ENCODE assay signal across 9 cellular contexts in the genomic region with DNA sequence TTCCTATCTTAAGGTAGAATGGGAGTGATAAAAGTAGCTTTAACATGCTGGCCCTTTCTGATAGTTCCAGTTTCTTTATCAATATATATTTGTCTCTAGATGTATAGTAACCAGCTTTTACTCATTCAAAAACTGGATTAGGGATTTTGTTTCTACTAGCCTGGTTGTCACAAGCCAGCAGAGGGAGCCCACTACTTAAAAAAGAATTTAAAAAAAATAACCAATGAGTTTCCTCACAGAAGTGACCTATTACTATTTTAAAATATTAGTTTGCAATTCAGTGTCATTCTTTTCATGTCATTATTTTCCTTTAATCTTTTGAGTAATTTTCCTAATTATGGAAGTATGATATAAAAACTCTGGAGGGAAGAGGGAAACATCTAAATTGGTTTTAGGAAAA.
DNase-seq lines count a peak whose midpoint lies in the region; ATAC-seq and TF ChIP-seq lines count a peak whose summit lies in the region.
"Had no signal": no experiment of that assay in that cellular context is flagged by ENCODE, and none has a peak within 500 bp of the region (broad histone marks: within the 10 kb centered on the region; RNA-seq: fewer than 3 reads in every experiment).

No MANE protein-coding gene starts in this region.

- no peaks in the 10 kb centered on the region for H3K9me2 ChIP-seq in PC-9 (ENCODE audit: insufficient read depth)

- CTCF ChIA-PET in PC-9 (lab: Charles Lee): interaction anchor here (0.6 kb wide), 1 partner anchor 324 kb away, joined by 4 read pairs; no protein-coding TSS in a partner anchor

- no peak overlapping the region for H3K4me2 ChIP-seq in PC-9
- no peak overlapping the region for H3K4me2 ChIP-seq in osteoblast (ENCODE audit: insufficient read depth, low read length)
- H3K4me2 ChIP-seq: BLaER1 treated with 17β-estradiol and CSF1 and Interleukin-3, amounts not matched to agents 10 nM and 100 nM had no signal

- H4K20me1 ChIP-seq in PC-9 (ENCODE audit: insufficient read depth): no peaks in the 10 kb centered on the region
- no peaks in the 10 kb centered on the region for H4K20me1 ChIP-seq in osteoblast (ENCODE audit: insufficient read depth, low read length)
- H4K20me1 ChIP-seq: BLaER1 treated with 17β-estradiol and CSF1 and Interleukin-3, amounts not matched to agents 10 nM and 100 nM had no signal

- TF ChIP-seq CTCF in HFFc6 (IDR thresholded peaks at IDR 0.05): peak; percentile 82
- peak; percentile 82 for TF ChIP-seq CTCF in PC-9 (conservative IDR thresholded peaks at IDR 0.05)
- peak; percentile 33 for TF ChIP-seq CTCF in endothelial cell (IDR thresholded peaks at IDR 0.05; ENCODE audit: unreplicated experiment)
- peak; percentile 77 for TF ChIP-seq CTCF in osteoblast (IDR thresholded peaks at IDR 0.05; ENCODE audit: extremely low read depth, low read depth, low read length)

- H3K36me3 Mint-ChIP-seq in HFFc6 (ENCODE audit: low read depth) (peaks cover 5% of the 10 kb centered on the region; the same call in 1 of the 2 replicates), endothelial cell (ENCODE audit: low read depth, unreplicated experiment) (no peaks in the 10 kb centered on the region)

- H3K9me3 ChIP-seq in PC-9 (ENCODE audit: insufficient read depth, low read depth) (no peaks in the 10 kb centered on the region), osteoblast (ENCODE audit: low read depth, low read length) (no peaks in the 10 kb centered on the region)
- H3K9me3 ChIP-seq: BLaER1 treated with 17β-estradiol and CSF1 and Interleukin-3, amounts not matched to agents 10 nM and 100 nM had no signal

- H3K27ac ChIP-seq in PC-9 (no peak overlapping the region), osteoblast (ENCODE audit: low read depth, low read length) (no peak overlapping the region)
- H3K27ac ChIP-seq: BLaER1 treated with 17β-estradiol and CSF1 and Interleukin-3, amounts not matched to agents 10 nM and 100 nM had no signal

- H3K4me1 Mint-ChIP-seq in HFFc6 (ENCODE audit: low read depth) (peaks cover 4% of the 10 kb centered on the region), endothelial cell (ENCODE audit: unreplicated experiment) (peaks cover 2% of the 10 kb centered on the region)

- H3K4me1 ChIP-seq in PC-9 (replicated peaks; ENCODE audit: insufficient read depth) (no peaks in the 10 kb centered on the region), osteoblast (ENCODE audit: insufficient read depth, low read length) (no peaks in the 10 kb centered on the region)

- no peaks in the 10 kb centered on the region for H3K27me3 ChIP-seq in PC-9 (ENCODE audit: insufficient read depth, low read depth)
- no peaks in the 10 kb centered on the region for H3K27me3 ChIP-seq in osteoblast (ENCODE audit: insufficient read depth, low read length)
- H3K27me3 ChIP-seq: BLaER1 treated with 17β-estradiol and CSF1 and Interleukin-3, amounts not matched to agents 10 nM and 100 nM had no signal

- H3K27me3 Mint-ChIP-seq in HFFc6 (ENCODE audit: insufficient read depth) (no peaks in the 10 kb centered on the region; the same call in 1 of the 2 replicates), endothelial cell (ENCODE audit: unreplicated experiment) (no peaks in the 10 kb centered on the region)

- H3F3A ChIP-seq in PC-9 (ENCODE audit: insufficient read depth, low read depth): no peaks in the 10 kb centered on the region

- no peak overlapping the region for H3K4me3 ChIP-seq in PC-9
- H3K4me3 ChIP-seq in osteoblast (ENCODE audit: insufficient read depth, low read length): no peak overlapping the region
- H3K4me3 ChIP-seq: BLaER1 treated with 17β-estradiol and CSF1 and Interleukin-3, amounts not matched to agents 10 nM and 100 nM had no signal

- no peak overlapping the region for H3K4me3 Mint-ChIP-seq in HFFc6
- H3K4me3 Mint-ChIP-seq in endothelial cell (ENCODE audit: unreplicated experiment): no peak overlapping the region

- intact Hi-C loops in PC-9 (cut with micrococcal nuclease; ENCODE audit: unreplicated experiment): loop anchor here (2.0 to 10.0 kb wide), 5 partner anchors 80 to 1234 kb away; no protein-coding TSS in a partner anchor

- H3K9me3 Mint-ChIP-seq in HFFc6 (no peaks in the 10 kb centered on the region), endothelial cell (ENCODE audit: unreplicated experiment) (no peaks in the 10 kb centered on the region)

- DNase-seq in DMS79 treated with DMSO at 0.1 percent for 48 hours (lab: John Stamatoyannopoulos, UW): peak; percentile 58
- DNase-seq in DMS79 (lab: John Stamatoyannopoulos, UW): no peak
- DNase-seq in HFFc6: peak; percentile 27
- peak in 1 of 2 experiments; percentile 31 for DNase-seq in PC-9
- peak; percentile 18 for DNase-seq in endothelial cell (ENCODE audit: low spot score)
- no peak for DNase-seq in osteoblast (ENCODE audit: insufficient read length, low spot score, missing footprints)
- no peak for DNase-seq in stimulated activated naive CD4-positive, alpha-beta T cell (lab: John Stamatoyannopoulos, UW)

- BruUV-seq in PC-9 (replicated peaks; lab: Mats Ljungman, UMichigan): no TSS peak

- H3K27ac Mint-ChIP-seq in HFFc6: no peak overlapping the region
- H3K27ac Mint-ChIP-seq in endothelial cell (ENCODE audit: unreplicated experiment): no peak overlapping the region

- H3K36me3 ChIP-seq in PC-9 (ENCODE audit: low read depth): no peaks in the 10 kb centered on the region
- peaks cover 6% of the 10 kb centered on the region for H3K36me3 ChIP-seq in osteoblast (ENCODE audit: insufficient read depth, low read length)

- no peak for ATAC-seq in GM18505 (IDR thresholded peaks at IDR 0.05; ENCODE audit: unreplicated experiment)

- no peak for TF ChIP-seq POLR2A in GM18505 (IDR thresholded peaks at IDR 0.05; ENCODE audit: borderline replicate concordance, extremely low read depth, insufficient read depth, insufficient read length)

- H2AFZ ChIP-seq in PC-9 (no peak overlapping the region), osteoblast (ENCODE audit: low read length) (no peak overlapping the region)

- POLR2A ChIA-PET in PC-9 (lab: Charles Lee; ENCODE audit: unreplicated experiment): interaction anchor here (0.7 kb wide), 1 partner anchor 74 kb away, joined by 4 read pairs; no protein-coding TSS in a partner anchor

- no peaks in the 10 kb centered on the region for H3K79me2 ChIP-seq in PC-9 (ENCODE audit: low read depth)
- no peaks in the 10 kb centered on the region for H3K79me2 ChIP-seq in osteoblast (ENCODE audit: insufficient read depth, low read length)

Comparison
In these comparisons a context has a peak if more than half of its experiments do, and no peak if none do; other contexts are left out.
1. DNase-seq: peak in DMS79 treated with DMSO at 0.1 percent for 48 hours (single experiment), HFFc6 (single experiment) and endothelial cell (single experiment); none in DMS79 (single experiment), osteoblast (single experiment) and stimulated activated naive CD4-positive, alpha-beta T cell (0 of 6).
2. Peak in every context shown above with its lines, with median percentiles within 50 percentile points of each other: CTCF ChIP-seq.